ENCODE assay signal across 8 cellular contexts in genomic region chr14:24300326-24300980, GRCh38. TPM values are rescaled to one million over a fixed set of nuclear protein-coding genes. Genes with fewer than 3 reads are reported as not detected.
DNase-seq lines count a peak whose midpoint lies in the region; ATAC-seq and TF ChIP-seq lines count a peak whose summit lies in the region.

No MANE protein-coding gene starts in this region.

- H3K4me3 ChIP-seq in GM23338 (peak overlapping the region; percentile 95), WERI-Rb-1 (ENCODE audit: low read depth, low read length) (peak overlapping the region; percentile 94), gastroesophageal sphincter (peak overlapping the region; percentile 69 to 81), skeletal muscle cell (ENCODE audit: low read depth, low read length) (peak overlapping the region; percentile 90)

- peak overlapping the region; percentile 98 for H3K4me2 ChIP-seq in GM23338

- no peak for TF ChIP-seq POLR2A in gastroesophageal sphincter (IDR thresholded peaks at IDR 0.05)

- H3K36me3 Mint-ChIP-seq in GM23338 (ENCODE audit: low read depth) = peaks cover 43% of the 10 kb centered on the region

- no peaks in the 10 kb centered on the region for H3K9me2 ChIP-seq in GM23338 (ENCODE audit: insufficient read depth)

- DNase-seq in GM23338 (ENCODE audit: low spot score) (no peak), WERI-Rb-1 (no peak), skeletal muscle cell (ENCODE audit: low read depth) (no peak), LoVo (ENCODE audit: low spot score) (no peak), sciatic nerve (ENCODE audit: low spot score) (no peak), head of caudate nucleus (no peak)

- ATAC-seq in GM23338 = no peak
- no peak for ATAC-seq in gastroesophageal sphincter
- ATAC-seq in HG02884 (IDR thresholded peaks at IDR 0.05; ENCODE audit: unreplicated experiment) = no peak
- no peak for ATAC-seq in sciatic nerve

- H3K4me1 ChIP-seq in GM23338 (ENCODE audit: insufficient read depth) (peaks cover 16% of the 10 kb centered on the region; the same call in 1 of the 2 replicates), gastroesophageal sphincter (peaks cover 4 to 51% (median 10%) of the 10 kb centered on the region in 3 donors)

- no peak overlapping the region for H2AFZ ChIP-seq in GM23338

- intact Hi-C loops in sciatic nerve (cut with DNase I) = no loop called here
- intact Hi-C loops in head of caudate nucleus (cut with DNase I) = no loop called here

- H3K36me3 ChIP-seq in GM23338 (ENCODE audit: insufficient read depth) (peaks cover 23% of the 10 kb centered on the region), WERI-Rb-1 (peaks cover 56% of the 10 kb centered on the region), gastroesophageal sphincter (peaks cover 0 to 52% of the 10 kb centered on the region in 2 donors)

- TF ChIP-seq EP300 in gastroesophageal sphincter (IDR thresholded peaks at IDR 0.05) = no peak

- 27 to 57% methylated on average over 5 to 11 of the region's 16 CpGs for WGBS in gastroesophageal sphincter (ENCODE audit: low coverage in 1 of 2), 2 donors

- peaks cover 2% of the 10 kb centered on the region; the same call in 1 of the 3 replicates for H3K9me3 Mint-ChIP-seq in GM23338

- H3K9me3 ChIP-seq in WERI-Rb-1 (ENCODE audit: severe bottlenecking) (no peaks in the 10 kb centered on the region), gastroesophageal sphincter (no peaks in the 10 kb centered on the region)

- H3F3A ChIP-seq in GM23338 (replicated peaks; ENCODE audit: low read depth) = peaks cover 7% of the 10 kb centered on the region

- no peak overlapping the region for H3K27ac ChIP-seq in GM23338 (ENCODE audit: low read depth)
- peak overlapping the region; percentile 67 for H3K27ac ChIP-seq in WERI-Rb-1
- peak overlapping the region; percentile 39 to 83 (median 79) for H3K27ac ChIP-seq in gastroesophageal sphincter

- no peaks in the 10 kb centered on the region for H3K27me3 ChIP-seq in GM23338 (ENCODE audit: insufficient read depth)
- H3K27me3 ChIP-seq in WERI-Rb-1 (ENCODE audit: insufficient read depth, low read depth, severe bottlenecking) = no peaks in the 10 kb centered on the region
- H3K27me3 ChIP-seq in gastroesophageal sphincter = no peaks in the 10 kb centered on the region

- peak overlapping the region; percentile 83; the same call in 1 of the 2 replicates for H3K27ac Mint-ChIP-seq in GM23338

- peaks cover 13% of the 10 kb centered on the region for H3K27me3 Mint-ChIP-seq in GM23338 (ENCODE audit: insufficient read depth, low read depth, poor library complexity)

- peak overlapping the region; percentile 90 for H3K4me3 Mint-ChIP-seq in GM23338

- TF ChIP-seq CTCF in GM23338 (conservative IDR thresholded peaks at IDR 0.05; ENCODE audit: low read depth in 2 of 2) (no peak), WERI-Rb-1 (IDR thresholded peaks at IDR 0.05; ENCODE audit: low read depth, low read length) (no peak), gastroesophageal sphincter (IDR thresholded peaks at IDR 0.05) (no peak)

- H4K20me1 ChIP-seq in GM23338 (replicated peaks; ENCODE audit: insufficient read depth) = peaks cover 15% of the 10 kb centered on the region

- peaks cover 21% of the 10 kb centered on the region for H3K4me1 Mint-ChIP-seq in GM23338

- H3K79me2 ChIP-seq in GM23338 (replicated peaks; ENCODE audit: insufficient read depth) = peaks cover 13% of the 10 kb centered on the region

TF ChIP-seq in GM23338, 12 proteins besides CTCF, POLR2A, EP300 and RAD21 (continues in another document):
- no peak for TF ChIP-seq REST (IDR thresholded peaks at IDR 0.05; ENCODE audit: unreplicated experiment)
- no peak for TF ChIP-seq EZH2phosphoT487 (IDR thresholded peaks at IDR 0.05; ENCODE audit: unreplicated experiment)

RNA-seq across cellular contexts. Expression of gene NOP9, which starts 0.8 kb away (rescaled TPM):
- total RNA-seq in GM23338 (2014; rRNA removed; shearing (Covaris generic)) = 32.4 and 32.8 TPM in 2 replicates
- 7.9 and 8.2 TPM in 2 replicates for polyA plus RNA-seq in GM23338 (2016; fragmentation: Nextera tagmentation; extraction: Ambion mirVana)
- 10 to 100 TPM; 19.4 to 29.2 (median 22.8) TPM for total RNA-seq in gastroesophageal sphincter
- total RNA-seq in sciatic nerve = 21.4 TPM

RNA-seq across cellular contexts. Expression of gene DHRS1, which starts 0.9 kb away (rescaled TPM):
- total RNA-seq in GM23338 (2014; rRNA removed; shearing (Covaris generic)) = 15.4 and 22.7 TPM in 2 replicates
- 15.0 and 15.4 TPM in 2 replicates for polyA plus RNA-seq in GM23338 (2016; fragmentation: Nextera tagmentation; extraction: Ambion mirVana)
- total RNA-seq in gastroesophageal sphincter (10 to 100 TPM in 3 of 4 donors, 1 to 10 TPM in 1; 8.2 to 33.0 (median 17.7) TPM), sciatic nerve (27.7 TPM)

RNA-seq across cellular contexts. Expression of gene CIDEB, which starts 7.3 kb away (rescaled TPM):
- 4.6 and 8.9 TPM in 2 replicates for total RNA-seq in GM23338 (2014; rRNA removed; shearing (Covaris generic))
- polyA plus RNA-seq in GM23338 (2016; fragmentation: Nextera tagmentation; extraction: Ambion mirVana) = 3.4 and 5.0 TPM in 2 replicates
- total RNA-seq in gastroesophageal sphincter (10 to 100 TPM in 2 of 4 donors, 1 to 10 TPM in 2; 4.9 to 12.5 (median 9.5) TPM), sciatic nerve (17.3 TPM)

RNA-seq across cellular contexts. Expression of gene LTB4R2, which starts 9.5 kb away (rescaled TPM):
- 6.4 and 12.6 TPM in 2 replicates for total RNA-seq in GM23338 (2014; rRNA removed; shearing (Covaris generic))
- polyA plus RNA-seq in GM23338 (2016; fragmentation: Nextera tagmentation; extraction: Ambion mirVana) = 0.40 and 0.47 TPM in 2 replicates
- total RNA-seq in gastroesophageal sphincter (1 to 10 TPM; 2.4 to 5.0 (median 3.4) TPM), sciatic nerve (5.6 TPM)

RNA-seq across cellular contexts. Expression of gene LTB4R, which starts 10.8 kb away (rescaled TPM):
- total RNA-seq in GM23338 (2014; rRNA removed; shearing (Covaris generic)) = 4.7 and 7.9 TPM in 2 replicates
- 2.1 TPM in 2 replicates for polyA plus RNA-seq in GM23338 (2016; fragmentation: Nextera tagmentation; extraction: Ambion mirVana)
- total RNA-seq in gastroesophageal sphincter = 1 to 10 TPM; 3.0 to 4.2 (median 3.4) TPM
- total RNA-seq in sciatic nerve = 6.7 TPM
